Comparison of ENCODE assay signal across 17 cellular contexts in the genomic region with DNA sequence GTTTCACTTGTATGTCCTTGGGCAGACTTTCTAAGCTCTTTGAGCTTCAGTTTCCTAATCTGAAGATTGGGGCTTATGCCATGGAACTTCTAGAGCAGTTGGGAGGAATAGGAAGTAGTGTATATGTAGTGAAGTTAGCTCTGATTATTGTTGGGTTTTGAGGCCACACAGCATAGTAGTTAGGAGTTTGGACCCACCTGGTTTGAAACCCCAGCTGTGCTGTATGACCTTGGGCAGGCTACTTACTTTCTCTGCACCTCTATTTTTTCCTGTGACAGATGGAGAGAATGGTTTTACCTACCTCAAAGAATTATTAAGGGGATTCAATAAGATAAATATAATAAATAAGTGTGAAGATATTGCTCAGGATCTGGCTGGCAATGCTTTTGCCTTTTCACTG.
DNase-seq lines count a peak whose midpoint lies in the region; ATAC-seq, FAIRE-seq and TF ChIP-seq lines count a peak whose summit lies in the region.
"Had no signal": no experiment of that assay in that cellular context is flagged by ENCODE, and none has a peak within 500 bp of the region (broad histone marks: within the 10 kb centered on the region; RNA-seq: fewer than 3 reads in every experiment).

No MANE protein-coding gene starts in this region.

- H3K4me3 ChIP-seq in kidney (ENCODE audit: low read length in 2 of 2) (no peak overlapping the region), neural progenitor cell (no peak overlapping the region), left lung (no peak overlapping the region)
- H3K4me3 ChIP-seq: cardiac muscle cell had no signal

- no peak overlapping the region for H3K4me3 Mint-ChIP-seq in neural progenitor cell
- H3K4me3 Mint-ChIP-seq: IgD-negative memory B cell had no signal

- H4K20me1 ChIP-seq in neural progenitor cell (ENCODE audit: low read depth) = no peaks in the 10 kb centered on the region

- H3K27me3 ChIP-seq in neural progenitor cell (no peaks in the 10 kb centered on the region), left lung (no peaks in the 10 kb centered on the region)
- H3K27me3 ChIP-seq: BE2C, cardiac muscle cell had no signal

- no peaks in the 10 kb centered on the region for H3K36me3 ChIP-seq in kidney (ENCODE audit: control insufficient read depth in 1 of 2, insufficient read depth in 2 of 2, low read length in 2 of 2)
- no peaks in the 10 kb centered on the region for H3K36me3 ChIP-seq in neural progenitor cell
- H3K36me3 ChIP-seq in left lung = no peaks in the 10 kb centered on the region
- H3K36me3 ChIP-seq: BE2C, cardiac muscle cell had no signal

- DNase-seq in kidney = no peak
- no peak for DNase-seq in neural progenitor cell (ENCODE audit: low spot score)
- DNase-seq in left lung = no peak
- DNase-seq in retina = no peak
- DNase-seq: activated CD4-positive, alpha-beta T cell treated with anti-CD3 and anti-CD28 coated beads, Interleukin-2, amount 50 U/mL, for 48 hours; BE2C; hypothalamus; mesendoderm; NCI-H2107; stimulated activated CD4-positive, alpha-beta T cell treated with anti-CD3 and anti-CD28 coated beads, Interleukin-4, amount 100 ng/mL, for 1 hour; stimulated activated naive CD8-positive, alpha-beta T cell treated with anti-CD3 and anti-CD28 coated beads, Interleukin-15, Interleukin-2, amounts not matched to agents 100 U/mL and 50 U/mL, for 24 hours had no signal

- no peak overlapping the region for H3K27ac Mint-ChIP-seq in neural progenitor cell
- H3K27ac Mint-ChIP-seq: IgD-negative memory B cell had no signal

- peak overlapping the region; percentile 18 to 85 for H3K27ac ChIP-seq in kidney (ENCODE audit: low read depth in 2 of 2, low read length in 2 of 2)
- H3K27ac ChIP-seq in neural progenitor cell = no peak overlapping the region
- H3K27ac ChIP-seq in left lung = no peak overlapping the region
- H3K27ac ChIP-seq: cardiac muscle cell had no signal

- FAIRE-seq in kidney (lab: Jason Lieb, UNC) = no peak

- no peak overlapping the region for H3K4me2 ChIP-seq in neural progenitor cell

- H3K36me3 Mint-ChIP-seq in neural progenitor cell = no peaks in the 10 kb centered on the region
- H3K36me3 Mint-ChIP-seq: IgD-negative memory B cell had no signal

- intact Hi-C loops in kidney (cut with DNase I) (no loop called here), left lung (cut with DNase I) (no loop called here)

- no peaks in the 10 kb centered on the region for H3K79me2 ChIP-seq in neural progenitor cell (ENCODE audit: low read depth)

- peaks cover 6% of the 10 kb centered on the region for H3F3A ChIP-seq in neural progenitor cell (ENCODE audit: low read depth)

- TF ChIP-seq CTCF in kidney (IDR thresholded peaks at IDR 0.05; ENCODE audit: borderline replicate concordance, extremely low read depth, insufficient read depth) = no peak
- TF ChIP-seq CTCF in neural progenitor cell (IDR thresholded peaks at IDR 0.05) = no peak
- no peak for TF ChIP-seq CTCF in left lung (IDR thresholded peaks at IDR 0.05)

- peaks cover 5% of the 10 kb centered on the region for H3K27me3 Mint-ChIP-seq in neural progenitor cell (ENCODE audit: insufficient read depth, low read depth)
- H3K27me3 Mint-ChIP-seq: IgD-negative memory B cell had no signal

- peaks cover 15% of the 10 kb centered on the region for H3K4me1 Mint-ChIP-seq in neural progenitor cell

- no peak overlapping the region for H3K9ac ChIP-seq in kidney (ENCODE audit: low read length in 2 of 2)
- H3K9ac ChIP-seq in neural progenitor cell = no peak overlapping the region

- H3K9me3 ChIP-seq in kidney (ENCODE audit: control insufficient read depth in 1 of 2, low read length in 2 of 2) (no peaks in the 10 kb centered on the region), neural progenitor cell (ENCODE audit: low read depth) (no peaks in the 10 kb centered on the region), left lung (no peaks in the 10 kb centered on the region)
- H3K9me3 ChIP-seq: BE2C had no signal

- ATAC-seq in GM18520 (IDR thresholded peaks at IDR 0.05; ENCODE audit: unreplicated experiment) = peak; percentile 22
- ATAC-seq in GM21526 (IDR thresholded peaks at IDR 0.05; ENCODE audit: low FRiP score, unreplicated experiment) = peak; percentile 26
- peak; percentile 4 for ATAC-seq in HG03095 (IDR thresholded peaks at IDR 0.05; ENCODE audit: unreplicated experiment)
- no peak for ATAC-seq in left lung
- ATAC-seq in HG03139 (IDR thresholded peaks at IDR 0.05; ENCODE audit: unreplicated experiment) = no peak
- ATAC-seq: stimulated activated naive CD8-positive, alpha-beta T cell treated with anti-CD3 and anti-CD28 coated beads, Interleukin-15, Interleukin-2, amounts not matched to agents 100 U/mL and 50 U/mL, for 24 hours had no signal

- H3K9me3 Mint-ChIP-seq in neural progenitor cell = peaks cover 6% of the 10 kb centered on the region

- H2AFZ ChIP-seq in neural progenitor cell (replicated peaks) = no peak overlapping the region

- peaks cover 8 to 12% of the 10 kb centered on the region in 2 donors for H3K4me1 ChIP-seq in kidney (ENCODE audit: control insufficient read depth in 1 of 2, insufficient read depth in 1 of 2, low read depth in 1 of 2, low read length in 2 of 2)
- H3K4me1 ChIP-seq in neural progenitor cell = peaks cover 9% of the 10 kb centered on the region
- peaks cover 6 to 9% of the 10 kb centered on the region in 2 donors for H3K4me1 ChIP-seq in left lung
- H3K4me1 ChIP-seq: BE2C had no signal

Comparison
In these comparisons a context has a peak if more than half of its experiments do, and no peak if none do; other contexts are left out.
1. ATAC-seq: peak in GM18520 (single experiment), GM21526 (single experiment) and HG03095 (single experiment); none in left lung (single experiment) and HG03139 (single experiment).
2. H3K27ac ChIP-seq: peak in kidney (2 of 2); none in neural progenitor cell (single experiment) and left lung (0 of 2).